Comparison of ENCODE assay signal across 8 cellular contexts in genomic region chr12:106342397-106343212, GRCh38. TPM values are rescaled to one million over a fixed set of nuclear protein-coding genes. Genes with fewer than 3 reads are reported as not detected.
DNase-seq lines count a peak whose midpoint lies in the region; ATAC-seq, FAIRE-seq and TF ChIP-seq lines count a peak whose summit lies in the region.

No MANE protein-coding gene starts in this region.

- no peaks in the 10 kb centered on the region for H3K9me1 ChIP-seq in keratinocyte (ENCODE audit: control insufficient read depth, extremely low read depth, insufficient read depth, low read length)

- dilution Hi-C loops in keratinocyte (cut with MboI; ENCODE audit: extremely low pct_ligation_motif_present, low sequenced_read_pairs) = no loop called here

- H3K36me3 ChIP-seq in keratinocyte (ENCODE audit: control insufficient read depth in 2 of 2, extremely low read depth in 1 of 2, insufficient read depth in 2 of 2, low read length in 2 of 2) = no peaks in the 10 kb centered on the region
- peaks cover 0 to 100% (median 16%) of the 10 kb centered on the region in 6 donors for H3K36me3 ChIP-seq in spleen
- no peaks in the 10 kb centered on the region for H3K36me3 ChIP-seq in BE2C

- no peak overlapping the region for H3K9ac ChIP-seq in keratinocyte (ENCODE audit: control insufficient read depth, extremely low read depth, insufficient read depth, low read length)

- TF ChIP-seq POLR2A in H54 (IDR thresholded peaks at IDR 0.05; ENCODE audit: low read depth, low read length) = no peak
- no peak for TF ChIP-seq POLR2A in spleen (IDR thresholded peaks at IDR 0.05)

- H3K4me3 ChIP-seq in astrocyte of the spinal cord (ENCODE audit: low read depth, low read length) (no peak overlapping the region), keratinocyte (ENCODE audit: control insufficient read depth in 2 of 3, extremely low read depth in 1 of 3, insufficient read depth in 2 of 3, low read depth in 1 of 3, low read length in 3 of 3) (peak overlapping the region in 2 of 3 experiments; percentile 9 to 18), spleen (peak overlapping the region in 1 of 8 donors; percentile 12), BE2C (ENCODE audit: low read depth, low read length) (no peak overlapping the region)

- H3K27me3 ChIP-seq in keratinocyte (ENCODE audit: control insufficient read depth, extremely low read depth, insufficient read depth, low read length) (no peaks in the 10 kb centered on the region), spleen (replicated peaks in 1 of 7) (no peaks in the 10 kb centered on the region), BE2C (no peaks in the 10 kb centered on the region)

- 65 to 73% (median 70%) methylated on average over 9 of the region's 9 CpGs for WGBS in spleen, 5 donors

- no peak for TF ChIP-seq CTCF in astrocyte of the spinal cord (IDR thresholded peaks at IDR 0.05; ENCODE audit: low read depth, low read length)
- no peak for TF ChIP-seq CTCF in keratinocyte (optimal IDR thresholded peaks at IDR 0.05 in 1 of 3, IDR thresholded peaks at IDR 0.05 in 1 of 3, conservative IDR thresholded peaks at IDR 0.05 in 1 of 3; ENCODE audit: extremely low read depth in 1 of 3, insufficient read depth in 2 of 3, low read length in 3 of 3)
- no peak for TF ChIP-seq CTCF in spleen (IDR thresholded peaks at IDR 0.05 in 8 of 11, conservative IDR thresholded peaks at IDR 0.05 in 3 of 11)
- TF ChIP-seq CTCF in BE2C (IDR thresholded peaks at IDR 0.05; ENCODE audit: low read depth, low read length) = no peak

- peak overlapping the region; percentile 2 for H2AFZ ChIP-seq in keratinocyte (ENCODE audit: control insufficient read depth, low read length)

- DNase-seq in H54 (ENCODE audit: insufficient read length, low spot score) = peak; percentile 29
- peak; percentile 72 for DNase-seq in astrocyte of the spinal cord (ENCODE audit: low read depth, low spot score)
- no peak for DNase-seq in keratinocyte (ENCODE audit: low read depth, low spot score)
- no peak for DNase-seq in spleen
- no peak for DNase-seq in NK-92 treated with Interleukin-12 subunit alpha and Interleukin-12 subunit beta, amount 100 ng/mL, for 24 hours (lab: John Stamatoyannopoulos, UW)
- DNase-seq in stimulated activated CD4-positive, alpha-beta T cell treated with anti-CD3 and anti-CD28 coated beads, Interleukin-2, amount 100 ng/mL, for 24 hours = no peak
- no peak for DNase-seq in BE2C

- no peaks in the 10 kb centered on the region for H4K20me1 ChIP-seq in keratinocyte (ENCODE audit: control insufficient read depth, extremely low read depth, insufficient read depth, low read length)

- in situ Hi-C loops in astrocyte of the spinal cord (cut with HindIII; ENCODE audit: low sequenced_read_pairs) = no loop called here

- no peak for ATAC-seq in HG02623 (IDR thresholded peaks at IDR 0.05; ENCODE audit: unreplicated experiment)

- peak overlapping the region; percentile 73 for H3K4me2 ChIP-seq in keratinocyte (ENCODE audit: control insufficient read depth, extremely low read depth, insufficient read depth, low read depth, low read length)

- no peaks in the 10 kb centered on the region for H3K79me2 ChIP-seq in keratinocyte (ENCODE audit: control insufficient read depth, insufficient read depth, low read length)

- intact Hi-C loops in spleen (cut with DNase I; ENCODE audit: low total_unique reads) = no loop called here

- peak; percentile 76 for FAIRE-seq in H54 (lab: Jason Lieb, UNC)
- peak; percentile 78 for FAIRE-seq in keratinocyte (lab: Jason Lieb, UNC)

- H3K27ac ChIP-seq in keratinocyte (ENCODE audit: control insufficient read depth, insufficient read depth, low read length) (peak overlapping the region; percentile 11), spleen (peak overlapping the region in 6 of 8 donors; percentile 1 to 45 (median 35))

- peaks cover 11% of the 10 kb centered on the region for H3K4me1 ChIP-seq in keratinocyte (ENCODE audit: control insufficient read depth, extremely low read depth, insufficient read depth, low read length)
- H3K4me1 ChIP-seq in spleen = peaks cover 0 to 22% (median 9%) of the 10 kb centered on the region in 6 donors
- no peaks in the 10 kb centered on the region for H3K4me1 ChIP-seq in BE2C

- H3K9me3 ChIP-seq in keratinocyte (ENCODE audit: control insufficient read depth, low read depth, low read length) (no peaks in the 10 kb centered on the region), spleen (no peaks in the 10 kb centered on the region), BE2C (no peaks in the 10 kb centered on the region)

RNA-seq across cellular contexts. Expression of gene POLR3B, which starts 14.9 kb away (rescaled TPM):
- polyA plus RNA-seq in keratinocyte = 9.1 to 13.9 TPM (median 12.3 TPM) in 3 replicates
- polyA plus RNA-seq in keratinocyte (2011; ENCODE audit: low read depth) = 5.9 TPM
- 5.6 and 9.7 TPM in 2 replicates for polyA plus RNA-seq in keratinocyte (2011; cell fraction: cytosol; rRNA removed)
- polyA plus RNA-seq in keratinocyte (2011; cell fraction: nucleus; rRNA removed) = 13.4 and 16.8 TPM in 2 replicates
- polyA plus RNA-seq in keratinocyte (2012; ENCODE audit: low replicate concordance) = 4.8 and 11.4 TPM in 2 replicates
- 5.8 to 23.4 TPM (median 15.6 TPM) in 3 replicates for polyA minus RNA-seq in keratinocyte
- polyA minus RNA-seq in keratinocyte (2011; cell fraction: cytosol; rRNA and poly(A)+ RNA removed) = 8.1 TPM
- polyA minus RNA-seq in keratinocyte (2011; cell fraction: nucleus; rRNA and poly(A)+ RNA removed) = 13.5 and 24.7 TPM in 2 replicates
- total RNA-seq in spleen = 1 to 10 TPM; 5.2 to 10.0 (median 7.1) TPM
- polyA plus RNA-seq in spleen = 1 to 10 TPM; 1.9 to 2.3 (median 2.0) TPM
- 7.9 TPM for polyA plus RNA-seq in BE2C (2012; ENCODE audit: insufficient read depth, insufficient read length, low read depth)

RNA-seq across cellular contexts. Expression of gene TCP11L2, which starts 40.1 kb away (rescaled TPM):
- polyA plus RNA-seq in keratinocyte = 5.4 to 6.5 TPM (median 6.1 TPM) in 3 replicates
- 20.0 TPM for polyA plus RNA-seq in keratinocyte (2011; ENCODE audit: low read depth)
- polyA plus RNA-seq in keratinocyte (2011; cell fraction: cytosol; rRNA removed) = 2.8 and 4.4 TPM in 2 replicates
- polyA plus RNA-seq in keratinocyte (2011; cell fraction: nucleus; rRNA removed) = 11.5 and 13.0 TPM in 2 replicates
- polyA plus RNA-seq in keratinocyte (2012; ENCODE audit: low replicate concordance) = 3.4 and 28.2 TPM in 2 replicates
- polyA minus RNA-seq in keratinocyte = 14.2 to 24.7 TPM (median 15.7 TPM) in 3 replicates
- polyA minus RNA-seq in keratinocyte (2011; cell fraction: cytosol; rRNA and poly(A)+ RNA removed) = 11.7 TPM
- 15.3 and 24.2 TPM in 2 replicates for polyA minus RNA-seq in keratinocyte (2011; cell fraction: nucleus; rRNA and poly(A)+ RNA removed)
- 10 to 100 TPM; 39.3 to 88.3 (median 52.1) TPM for total RNA-seq in spleen
- 1 to 10 TPM; 1.2 to 4.7 (median 2.6) TPM for polyA plus RNA-seq in spleen
- 1.2 TPM for polyA plus RNA-seq in BE2C (2012; ENCODE audit: insufficient read depth, insufficient read length, low read depth)

Comparison
In these comparisons a context has a peak if more than half of its experiments do, and no peak if none do; other contexts are left out.
1. DNase-seq: peak in H54 (single experiment) and astrocyte of the spinal cord (single experiment); none in keratinocyte (single experiment), spleen (single experiment), NK-92 treated with Interleukin-12 subunit alpha and Interleukin-12 subunit beta, amount 100 ng/mL, for 24 hours (single experiment), stimulated activated CD4-positive, alpha-beta T cell treated with anti-CD3 and anti-CD28 coated beads, Interleukin-2, amount 100 ng/mL, for 24 hours (0 of 2) and BE2C (single experiment).
2. H3K4me3 ChIP-seq: peak in keratinocyte (2 of 3); none in astrocyte of the spinal cord (single experiment) and BE2C (single experiment).